In genomic region chr17:17844079-17844478, GRCh38 we compare ENCODE assay signal across 15 cellular contexts.
"Had no signal": no experiment of that assay in that cellular context is flagged by ENCODE, and none has a peak within 500 bp of the region (broad histone marks: within the 10 kb centered on the region; RNA-seq: fewer than 3 reads in every experiment).

No MANE protein-coding gene starts in this region.

- H3K36me3 ChIP-seq: cardiac muscle cell, colonic mucosa had no signal

- DNase-seq: activated CD4-positive, alpha-beta T cell treated with anti-CD3 and anti-CD28 coated beads for 4 hours; activated CD8-positive, alpha-beta memory T cell treated with anti-CD3 and anti-CD28 coated beads, Interleukin-2, amount 50 U/mL, for 4 hours; activated CD8-positive, alpha-beta T cell treated with anti-CD3 and anti-CD28 coated beads for 36 hours; activated T-cell treated with anti-CD3 and anti-CD28 coated beads, Interleukin-2, amount 50 U/mL, for 72 hours; colonic mucosa; effector CD8-positive, alpha-beta T cell; mammary epithelial cell; sigmoid colon; stimulated activated CD4-positive, alpha-beta T cell treated with anti-CD3 and anti-CD28 coated beads, Interleukin-12 subunit alpha, Interleukin-12 subunit beta, amount 100 ng/mL, for 4 hours; stimulated activated naive CD4-positive, alpha-beta T cell treated with Interleukin-2 at 50 U/mL for 16 hours; testis had no signal

- H3K27me3 ChIP-seq: ascending aorta, cardiac muscle cell, colonic mucosa, sigmoid colon, testis had no signal

- ATAC-seq: activated CD8-positive, alpha-beta T cell treated with anti-CD3 and anti-CD28 coated beads for 36 hours; activated T-cell treated with anti-CD3 and anti-CD28 coated beads, Interleukin-2, amount 50 U/mL, for 72 hours; natural killer cell treated with Interleukin-12 subunit alpha and Interleukin-12 subunit beta and Interleukin-15 and Interleukin-18, amount 100 ng/mL, for 72 hours had no signal

- H3K4me3 ChIP-seq: ascending aorta, cardiac muscle cell, colonic mucosa, sigmoid colon, testis had no signal

- FAIRE-seq: urothelium cell line had no signal

- H3K27ac ChIP-seq: ascending aorta, cardiac muscle cell, colonic mucosa, sigmoid colon, testis had no signal

- H3K9me3 ChIP-seq: ascending aorta, colonic mucosa, sigmoid colon, testis had no signal
